In the genomic region with DNA sequence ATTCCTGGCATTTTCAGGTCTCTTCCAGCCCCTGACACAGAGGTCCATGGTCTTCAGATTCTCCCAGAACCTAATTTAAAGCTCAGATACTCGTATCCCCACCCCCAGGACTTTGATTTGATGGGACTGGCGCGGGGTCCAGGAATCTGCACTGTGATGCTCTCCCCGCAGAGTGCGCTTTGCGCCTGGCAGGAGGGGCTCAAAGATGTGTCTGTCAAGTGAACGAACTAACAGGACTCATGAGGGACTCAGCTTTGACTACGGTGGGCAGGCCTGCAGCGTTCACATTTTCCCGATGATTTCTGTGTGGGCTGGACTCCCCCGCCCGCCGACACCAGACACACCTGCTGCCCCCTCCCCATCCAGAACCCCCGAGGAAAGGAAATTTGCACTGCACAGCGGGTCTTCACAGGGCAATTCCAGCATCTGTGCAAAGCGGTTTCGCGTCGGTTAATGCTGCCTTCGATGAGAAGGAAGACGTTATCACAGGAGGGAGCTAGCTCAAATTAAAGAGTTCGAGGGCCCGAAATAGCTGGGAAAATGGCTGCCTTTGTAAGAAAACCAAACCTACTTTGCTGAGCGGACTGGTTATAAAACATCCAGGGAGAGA, we compare ENCODE assay signal across 31 cellular contexts.
"Had no signal": no experiment of that assay in that cellular context is flagged by ENCODE, and none has a peak within 500 bp of the region (broad histone marks: within the 10 kb centered on the region; RNA-seq: fewer than 3 reads in every experiment).

No MANE protein-coding gene starts in this region.

- H3K27me3 Mint-ChIP-seq: activated naive CD4-positive, alpha-beta T cell treated with anti-CD3 and anti-CD28 coated beads, Interleukin-2, amount 10 ng/mL, durations not matched to agents 7 days and 5 days; natural killer cell treated with Interleukin-12 subunit alpha and Interleukin-12 subunit beta and Interleukin-15 and Interleukin-18, amount 100 ng/mL, for 72 hours had no signal

- H3K36me3 ChIP-seq: brain microvascular endothelial cell, left ventricle myocardium inferior, ovary, transverse colon, vagina had no signal

- H3K9me3 ChIP-seq: left ventricle myocardium inferior, mucosa of descending colon, ovary, testis, transverse colon, vagina had no signal

- H3K4me1 ChIP-seq: foreskin keratinocyte, left ventricle myocardium inferior, testis, transverse colon, vagina had no signal

- H3K4me3 ChIP-seq: left ventricle myocardium inferior, lung, mucosa of descending colon, ovary, skin epidermis, transverse colon, vagina had no signal

- H3K4me3 Mint-ChIP-seq: activated naive CD4-positive, alpha-beta T cell treated with anti-CD3 and anti-CD28 coated beads, Interleukin-2, amount 10 ng/mL, durations not matched to agents 7 days and 5 days; activated T-cell treated with anti-CD3 and anti-CD28 coated beads, Interleukin-2, amount 50 U/mL, for 24 hours; natural killer cell treated with Interleukin-12 subunit alpha and Interleukin-12 subunit beta and Interleukin-15 and Interleukin-18, amount 100 ng/mL, for 72 hours; T-helper 1 cell treated with Interleukin-12 subunit alpha and Interleukin-12 subunit beta and Interleukin-4 antibody, amounts not matched to agents 30 μg/mL and 1 μg/mL, for 36 hours had no signal

- ATAC-seq: activated CD4-positive, CD25-positive, alpha-beta regulatory T cell treated with anti-CD3 and anti-CD28 coated beads, Interleukin-2, amount 50 U/mL, for 24 hours; esophagus mucosa; foreskin keratinocyte; mucosa of descending colon; natural killer cell treated with Interleukin-12 subunit alpha and Interleukin-12 subunit beta and Interleukin-15 and Interleukin-18, amount 100 ng/mL, for 72 hours; sciatic nerve had no signal

- DNase-seq: activated CD4-positive, alpha-beta T cell treated with anti-CD3 and anti-CD28 coated beads for 48 hours; activated CD4-positive, alpha-beta T cell treated with anti-CD3 and anti-CD28 coated beads, Interleukin-2, amount 50 U/mL, for 48 hours; activated CD8-positive, alpha-beta memory T cell treated with anti-CD3 and anti-CD28 coated beads, Interleukin-2, amount 50 U/mL, for 48 hours; activated gamma-delta T cell; activated naive CD4-positive, alpha-beta T cell treated with anti-CD3 and anti-CD28 coated beads, Interleukin-2, amount 10 ng/mL, durations not matched to agents 7 days and 5 days; activated T-cell treated with anti-CD3 and anti-CD28 coated beads, Interleukin-2, amount 50 U/mL, for 24 hours; amniotic stem cell; brain microvascular endothelial cell; foreskin keratinocyte; islet precursor cell; left ventricle myocardium inferior; mucosa of descending colon; ovary; retina; stimulated activated CD4-positive, alpha-beta T cell treated with anti-CD3 and anti-CD28 coated beads, Interleukin-12 subunit alpha, Interleukin-12 subunit beta, amount 100 ng/mL, for 4 hours; stimulated activated CD4-positive, alpha-beta T cell treated with anti-CD3 and anti-CD28 coated beads, Interleukin-4, amount 100 ng/mL, for 24 hours; stimulated activated naive CD4-positive, alpha-beta T cell treated with Interleukin-2 at 50 U/mL for 16 hours; SW 1271; T-helper 9 cell; testis; transverse colon had no signal

- H3K27ac ChIP-seq: brain microvascular endothelial cell, foreskin keratinocyte, left ventricle myocardium inferior, ovary, skin epidermis, testis, transverse colon, vagina, VCaP had no signal

- H3K27me3 ChIP-seq: brain microvascular endothelial cell, foreskin keratinocyte, ovary, testis, transverse colon, vagina had no signal

- H3K27ac Mint-ChIP-seq: activated naive CD4-positive, alpha-beta T cell treated with anti-CD3 and anti-CD28 coated beads, Interleukin-2, amount 10 ng/mL, durations not matched to agents 7 days and 5 days; activated T-cell treated with anti-CD3 and anti-CD28 coated beads, Interleukin-2, amount 50 U/mL, for 24 hours; natural killer cell treated with Interleukin-12 subunit alpha and Interleukin-12 subunit beta and Interleukin-15 and Interleukin-18, amount 100 ng/mL, for 72 hours; progenitor cell of endocrine pancreas; T-helper 1 cell treated with Interleukin-12 subunit alpha and Interleukin-12 subunit beta and Interleukin-4 antibody, amounts not matched to agents 30 μg/mL and 1 μg/mL, for 36 hours had no signal

- H3K9me3 Mint-ChIP-seq: activated naive CD4-positive, alpha-beta T cell treated with anti-CD3 and anti-CD28 coated beads, Interleukin-2, amount 10 ng/mL, durations not matched to agents 7 days and 5 days; activated T-cell treated with anti-CD3 and anti-CD28 coated beads, Interleukin-2, amount 50 U/mL, for 24 hours; natural killer cell treated with Interleukin-12 subunit alpha and Interleukin-12 subunit beta and Interleukin-15 and Interleukin-18, amount 100 ng/mL, for 72 hours had no signal
